In the genomic region with DNA sequence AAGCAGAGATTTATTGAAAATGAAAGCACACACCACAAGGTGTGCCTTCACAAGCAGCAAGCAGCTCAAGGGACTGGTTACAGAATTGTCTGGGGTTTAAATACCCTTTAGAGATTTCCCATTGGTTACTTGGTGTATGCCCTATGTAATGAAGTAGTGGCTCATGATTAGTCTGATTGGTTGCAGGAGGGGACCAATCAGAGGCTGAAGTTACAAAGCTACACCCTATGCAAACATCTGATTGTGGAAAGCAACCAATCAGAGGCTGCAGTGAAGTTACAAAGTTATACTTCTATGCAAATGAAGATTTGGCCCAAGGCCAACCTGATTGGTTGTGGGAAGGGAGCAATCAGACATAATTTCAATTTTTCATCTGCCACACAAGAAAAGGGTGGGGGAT, we compare ENCODE assay signal across 1 cellular context.
TF ChIP-seq lines count a peak whose summit lies in the region.

No MANE protein-coding gene starts in this region.

TF ChIP-seq in SK-N-SH, 30 proteins besides CTCF, POLR2A, EP300 and RAD21:
- no peak for TF ChIP-seq USF1 (IDR thresholded peaks at IDR 0.05; ENCODE audit: borderline replicate concordance, low read depth)
- TF ChIP-seq YY1 (IDR thresholded peaks at IDR 0.05; ENCODE audit: low read depth), result no peak
- TF ChIP-seq RCOR1 (IDR thresholded peaks at IDR 0.05; ENCODE audit: low read length), result no peak
- no peak for TF ChIP-seq RFX5 (IDR thresholded peaks at IDR 0.05; ENCODE audit: low read length)
- no peak for TF ChIP-seq ELF1 (IDR thresholded peaks at IDR 0.05)
- no peak for TF ChIP-seq GABPA (IDR thresholded peaks at IDR 0.05; ENCODE audit: low read depth)
- TF ChIP-seq MEF2A (IDR thresholded peaks at IDR 0.05; ENCODE audit: borderline replicate concordance, low read depth), result no peak
- TF ChIP-seq, protein P1, sequence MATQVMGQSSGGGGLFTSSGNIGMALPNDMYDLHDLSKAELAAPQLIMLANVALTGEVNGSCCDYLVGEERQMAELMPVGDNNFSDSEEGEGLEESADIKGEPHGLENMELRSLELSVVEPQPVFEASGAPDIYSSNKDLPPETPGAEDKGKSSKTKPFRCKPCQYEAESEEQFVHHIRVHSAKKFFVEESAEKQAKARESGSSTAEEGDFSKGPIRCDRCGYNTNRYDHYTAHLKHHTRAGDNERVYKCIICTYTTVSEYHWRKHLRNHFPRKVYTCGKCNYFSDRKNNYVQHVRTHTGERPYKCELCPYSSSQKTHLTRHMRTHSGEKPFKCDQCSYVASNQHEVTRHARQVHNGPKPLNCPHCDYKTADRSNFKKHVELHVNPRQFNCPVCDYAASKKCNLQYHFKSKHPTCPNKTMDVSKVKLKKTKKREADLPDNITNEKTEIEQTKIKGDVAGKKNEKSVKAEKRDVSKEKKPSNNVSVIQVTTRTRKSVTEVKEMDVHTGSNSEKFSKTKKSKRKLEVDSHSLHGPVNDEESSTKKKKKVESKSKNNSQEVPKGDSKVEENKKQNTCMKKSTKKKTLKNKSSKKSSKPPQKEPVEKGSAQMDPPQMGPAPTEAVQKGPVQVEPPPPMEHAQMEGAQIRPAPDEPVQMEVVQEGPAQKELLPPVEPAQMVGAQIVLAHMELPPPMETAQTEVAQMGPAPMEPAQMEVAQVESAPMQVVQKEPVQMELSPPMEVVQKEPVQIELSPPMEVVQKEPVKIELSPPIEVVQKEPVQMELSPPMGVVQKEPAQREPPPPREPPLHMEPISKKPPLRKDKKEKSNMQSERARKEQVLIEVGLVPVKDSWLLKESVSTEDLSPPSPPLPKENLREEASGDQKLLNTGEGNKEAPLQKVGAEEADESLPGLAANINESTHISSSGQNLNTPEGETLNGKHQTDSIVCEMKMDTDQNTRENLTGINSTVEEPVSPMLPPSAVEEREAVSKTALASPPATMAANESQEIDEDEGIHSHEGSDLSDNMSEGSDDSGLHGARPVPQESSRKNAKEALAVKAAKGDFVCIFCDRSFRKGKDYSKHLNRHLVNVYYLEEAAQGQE (IDR thresholded peaks at IDR 0.05; ENCODE audit: low read depth, low read length), result no peak
